In genomic region chr10:99548041-99548530, GRCh38 we compare ENCODE assay signal across 10 cellular contexts. TPM values are rescaled to one million over a fixed set of nuclear protein-coding genes. Genes with fewer than 3 reads are reported as not detected.
DNase-seq lines count a peak whose midpoint lies in the region; ATAC-seq, FAIRE-seq and TF ChIP-seq lines count a peak whose summit lies in the region.
"Had no signal": no experiment of that assay in that cellular context is flagged by ENCODE, and none has a peak within 500 bp of the region (broad histone marks: within the 10 kb centered on the region; RNA-seq: fewer than 3 reads in every experiment).

No MANE protein-coding gene starts in this region.

- H3K36me3 ChIP-seq in cardiac muscle cell: no peaks in the 10 kb centered on the region
- H3K36me3 ChIP-seq: neutrophil, thoracic aorta had no signal

- DNase-seq in cardiac muscle cell (ENCODE audit: low read depth in 1 of 2, low spot score in 1 of 2) (peak in 1 of 2 donors; percentile 29), Right ventricle myocardium inferior (ENCODE audit: missing footprints) (no peak), NAMALWA (ENCODE audit: low spot score) (peak; percentile 56), urothelium cell line (ENCODE audit: low spot score) (peak; percentile 64), NCI-H1105 treated with DMSO at 0.1 percent for 48 hours (lab: John Stamatoyannopoulos, UW) (no peak)

- H3K9me3 ChIP-seq in cardiac muscle cell (ENCODE audit: low read depth): no peaks in the 10 kb centered on the region
- H3K9me3 ChIP-seq: neutrophil, thoracic aorta had no signal

- peaks cover 72% of the 10 kb centered on the region for H3K27me3 ChIP-seq in cardiac muscle cell

- peaks cover 14% of the 10 kb centered on the region for H3K4me1 ChIP-seq in cardiac muscle cell (ENCODE audit: low read depth)

- no peak overlapping the region for H3K27ac ChIP-seq in cardiac muscle cell
- H3K27ac ChIP-seq: neutrophil, thoracic aorta had no signal

- no peak overlapping the region for H3K4me3 ChIP-seq in cardiac muscle cell
- H3K4me3 ChIP-seq: thoracic aorta had no signal

- TF ChIP-seq CTCF in cardiac muscle cell (IDR thresholded peaks at IDR 0.05; ENCODE audit: low read depth, low read length): peak; percentile 30

- ATAC-seq in Right ventricle myocardium inferior (no peak), esophagus mucosa (peak; percentile 63), GM21526 (IDR thresholded peaks at IDR 0.05; ENCODE audit: low FRiP score, unreplicated experiment) (no peak), GM21529 (IDR thresholded peaks at IDR 0.05; ENCODE audit: unreplicated experiment) (no peak)

- no peak for FAIRE-seq in urothelium cell line (lab: Jason Lieb, UNC)

- intact Hi-C loops in Right ventricle myocardium inferior (cut with DNase I): no loop called here

RNA-seq across cellular contexts. Expression of gene NKX2-3, which starts 15.3 kb away (rescaled TPM):
- total RNA-seq in cardiac muscle cell (not detected in 2 replicates), Right ventricle myocardium inferior (not detected), esophagus mucosa (0.12 TPM)
- polyA plus RNA-seq in cardiac muscle cell: 0.39 TPM in 1 of 2 replicates, not detected in the other

Comparison
In these comparisons a context has a peak if more than half of its experiments do, and no peak if none do; other contexts are left out.
1. DNase-seq: peak in NAMALWA (single experiment) and urothelium cell line (single experiment); none in Right ventricle myocardium inferior (single experiment) and NCI-H1105 treated with DMSO at 0.1 percent for 48 hours (single experiment).